22 cellular contexts compared by ENCODE assay signal in the genomic region with DNA sequence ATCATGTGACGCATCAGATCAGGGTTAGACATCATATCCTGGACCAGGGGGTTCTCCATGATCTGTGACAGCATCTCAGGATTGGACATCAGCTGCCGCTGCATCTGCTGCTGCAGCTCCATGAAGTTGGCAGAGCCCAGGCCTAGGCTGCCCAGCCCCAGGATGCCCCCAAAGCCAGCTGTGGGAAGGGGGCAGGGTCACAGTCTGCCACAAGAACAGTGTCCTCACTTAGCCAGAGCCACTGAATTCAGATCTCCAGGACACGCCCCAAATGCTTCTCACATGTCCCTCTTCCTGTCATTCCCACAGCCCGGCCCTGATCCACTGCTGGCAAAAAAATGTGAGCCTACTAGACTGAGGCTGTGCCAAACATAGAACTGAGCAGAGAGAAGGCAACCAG. TPM values are rescaled to one million over a fixed set of nuclear protein-coding genes. Genes with fewer than 3 reads are reported as not detected.
DNase-seq lines count a peak whose midpoint lies in the region; ATAC-seq and TF ChIP-seq lines count a peak whose summit lies in the region.
"Had no signal": no experiment of that assay in that cellular context is flagged by ENCODE, and none has a peak within 500 bp of the region (broad histone marks: within the 10 kb centered on the region; RNA-seq: fewer than 3 reads in every experiment).

No MANE protein-coding gene starts in this region.

- POLR2A ChIA-PET in MCF 10A (lab: Yijun Ruan, JAX): interaction anchor here (0.7 to 1.1 kb wide), 3 partner anchors 13 to 18 kb away, joined by 3 read pairs; no protein-coding TSS in a partner anchor

- H3K9me3 ChIP-seq in skeletal muscle tissue (ENCODE audit: control insufficient read depth in 3 of 3, low read length in 3 of 3): no peaks in the 10 kb centered on the region
- H3K9me3 ChIP-seq: adrenal gland, neutrophil, thyroid gland had no signal

- peaks cover 4 to 13% (median 9%) of the 10 kb centered on the region in 3 donors for H3K4me1 Mint-ChIP-seq in IgD-negative memory B cell
- peaks cover 25% of the 10 kb centered on the region for H3K4me1 Mint-ChIP-seq in MCF 10A (ENCODE audit: insufficient read depth, unreplicated experiment)

- H3K9me3 Mint-ChIP-seq in IgD-negative memory B cell (no peaks in the 10 kb centered on the region), MCF 10A (ENCODE audit: unreplicated experiment) (no peaks in the 10 kb centered on the region)
- H3K9me3 Mint-ChIP-seq: stimulated activated naive B cell treated with anti-CD40 and anti-IgM and Interleukin-4, amounts not matched to agents 10 μg/mL and 1 μg/mL and 100 μg/mL, for 72 hours had no signal

- peaks cover 17 to 32% (median 19%) of the 10 kb centered on the region in 3 donors for H3K4me1 ChIP-seq in skeletal muscle tissue (ENCODE audit: control insufficient read depth in 3 of 3, insufficient read depth in 3 of 3, low read length in 3 of 3)

- no peak overlapping the region for H3K9ac ChIP-seq in skeletal muscle tissue (ENCODE audit: low read depth in 1 of 3, low read length in 3 of 3)

- CTCF ChIA-PET in MCF 10A (lab: Yijun Ruan, JAX): interaction anchor here (0.6 to 2.0 kb wide), 7 partner anchors 13 to 175 kb away, joined by 3 to 12 read pairs (median 3); no protein-coding TSS in a partner anchor

- TF ChIP-seq CTCF in dorsolateral prefrontal cortex (IDR thresholded peaks at IDR 0.05 in 54 of 56, conservative IDR thresholded peaks at IDR 0.05 in 2 of 56; ENCODE audit: low read depth in 1 of 56, partially characterized antibody in 56 of 56) (peak in 1 of 56 donors; percentile 16), MCF 10A (IDR thresholded peaks at IDR 0.05; ENCODE audit: unreplicated experiment) (no peak)

- DNase-seq in dorsolateral prefrontal cortex (peak in 8 of 10 donors; percentile 26 to 77 (median 46)), middle frontal gyrus (ENCODE audit: extremely low spot score, low spot score) (peak; percentile 28), NCI-H1694 treated with DMSO at 0.1 percent for 48 hours (lab: John Stamatoyannopoulos, UW) (no peak), MCF 10A (ENCODE audit: unreplicated experiment) (no peak)
- DNase-seq: activated CD4-positive, alpha-beta T cell treated with anti-CD3 and anti-CD28 coated beads, Interleukin-2, amount 50 U/mL, for 4 hours; activated gamma-delta T cell; DMS79; NCI-H1048; NCI-H2029 treated with DMSO at 0.1 percent for 48 hours; stimulated activated naive B cell treated with anti-CD40 and anti-IgM and Interleukin-4, amounts not matched to agents 10 μg/mL and 1 μg/mL and 100 μg/mL, for 72 hours; thyroid gland; WERI-Rb-1 had no signal

- intact Hi-C loops in dorsolateral prefrontal cortex (cut with DNase I) (loop anchor here (5.0 to 10.0 kb wide), 2 partner anchors 116 to 193 kb away; a partner anchor contains a TSS), MCF 10A (cut with micrococcal nuclease) (loop anchor here (10.0 kb wide), 1 partner anchor 396 kb away; no protein-coding TSS in a partner anchor)

- H3K27ac Mint-ChIP-seq in IgD-negative memory B cell (no peak overlapping the region), MCF 10A (ENCODE audit: low read depth, unreplicated experiment) (no peak overlapping the region)
- H3K27ac Mint-ChIP-seq: stimulated activated naive B cell treated with anti-CD40 and anti-IgM and Interleukin-4, amounts not matched to agents 10 μg/mL and 1 μg/mL and 100 μg/mL, for 72 hours had no signal

- no peak for ATAC-seq in GM21515 (IDR thresholded peaks at IDR 0.05; ENCODE audit: unreplicated experiment)
- ATAC-seq: K562; sciatic nerve; stimulated activated naive B cell treated with anti-CD40 and anti-IgM and Interleukin-4, amounts not matched to agents 10 μg/mL and 1 μg/mL and 100 μg/mL, for 72 hours had no signal

- peaks cover 10 to 25% (median 24%) of the 10 kb centered on the region in 3 donors for H3K36me3 ChIP-seq in skeletal muscle tissue (ENCODE audit: control insufficient read depth in 3 of 3, insufficient read depth in 3 of 3, low read length in 3 of 3)
- H3K36me3 ChIP-seq: neutrophil, thyroid gland had no signal

- BruUV-seq in MCF 10A (replicated peaks; lab: Mats Ljungman, UMichigan): no TSS peak

- peak overlapping the region in 29 of 59 donors; percentile 1 to 97 (median 50) for H3K27ac ChIP-seq in dorsolateral prefrontal cortex
- peak overlapping the region; percentile 19 for H3K27ac ChIP-seq in skeletal muscle tissue (ENCODE audit: low read depth, low read length)
- H3K27ac ChIP-seq: adrenal gland, epithelial cell of prostate, neutrophil, thyroid gland, WERI-Rb-1 had no signal

- H3K27me3 ChIP-seq in dorsolateral prefrontal cortex (no peaks in the 10 kb centered on the region), skeletal muscle tissue (ENCODE audit: control insufficient read depth in 3 of 3, insufficient read depth in 3 of 3, low read length in 3 of 3) (no peaks in the 10 kb centered on the region)
- H3K27me3 ChIP-seq: adrenal gland, neutrophil, thyroid gland had no signal

- H3K36me3 Mint-ChIP-seq in IgD-negative memory B cell: peaks cover 4% of the 10 kb centered on the region
- H3K36me3 Mint-ChIP-seq in MCF 10A (ENCODE audit: insufficient read depth, unreplicated experiment): peaks cover 48% of the 10 kb centered on the region

- H3K27me3 Mint-ChIP-seq in IgD-negative memory B cell: no peaks in the 10 kb centered on the region
- H3K27me3 Mint-ChIP-seq in MCF 10A (ENCODE audit: insufficient read depth, unreplicated experiment): no peaks in the 10 kb centered on the region
- H3K27me3 Mint-ChIP-seq: stimulated activated naive B cell treated with anti-CD40 and anti-IgM and Interleukin-4, amounts not matched to agents 10 μg/mL and 1 μg/mL and 100 μg/mL, for 72 hours had no signal

- H3K4me3 Mint-ChIP-seq in IgD-negative memory B cell: peak overlapping the region in 3 of 4 donors; percentile 12 to 72 (median 45)
- H3K4me3 Mint-ChIP-seq in MCF 10A (ENCODE audit: unreplicated experiment): no peak overlapping the region
- H3K4me3 Mint-ChIP-seq: stimulated activated naive B cell treated with anti-CD40 and anti-IgM and Interleukin-4, amounts not matched to agents 10 μg/mL and 1 μg/mL and 100 μg/mL, for 72 hours had no signal

- H3K4me3 ChIP-seq in dorsolateral prefrontal cortex (peak overlapping the region in 1 of 59 donors; percentile 13), skeletal muscle tissue (ENCODE audit: low read length in 3 of 3) (no peak overlapping the region)
- H3K4me3 ChIP-seq: adrenal gland, K562, thyroid gland had no signal

RNA-seq across cellular contexts. Expression of a gene that starts 3.2 kb away (rescaled TPM):
- polyA plus RNA-seq in IgD-negative memory B cell: 7.6 TPM
- total RNA-seq in dorsolateral prefrontal cortex: 10 to 100 TPM; 43.3 to 88.3 (median 64.8) TPM
- total RNA-seq in skeletal muscle tissue: 15.7 TPM
- total RNA-seq in MCF 10A (2022): 49.0 and 51.4 TPM in 2 replicates

RNA-seq across cellular contexts. Expression of a gene that starts 4.2 kb away (rescaled TPM):
- polyA plus RNA-seq in IgD-negative memory B cell: 159 TPM
- total RNA-seq in dorsolateral prefrontal cortex (10 to 100 TPM; 26.8 to 59.6 (median 43.5) TPM), skeletal muscle tissue (35.0 TPM), MCF 10A (2022) (88.1 and 104 TPM in 2 replicates)

RNA-seq across cellular contexts. Expression of a gene that starts 10.6 kb away (rescaled TPM):
- polyA plus RNA-seq in IgD-negative memory B cell: 2.9 TPM
- total RNA-seq in dorsolateral prefrontal cortex: 1 to 10 TPM in 44 of 120 experiments, under 1 TPM in 36, not detected in 40; 0.44 to 3.3 (median 1.0) TPM
- total RNA-seq in skeletal muscle tissue: not detected
- total RNA-seq in MCF 10A (2022): 1.6 and 5.5 TPM in 2 replicates
- total RNA-seq: dermis microvascular lymphatic vessel endothelial cell; sciatic nerve; T-helper 2 cell treated with Interferon-gamma antibody and Interleukin-4, amounts not matched to agents 100 ng/mL and 5 ng/mL, for 36 hours had no signal

RNA-seq across cellular contexts. Expression of a gene that starts 29.6 kb away (rescaled TPM):
- 257 TPM for polyA plus RNA-seq in IgD-negative memory B cell
- total RNA-seq in dorsolateral prefrontal cortex (10 to 100 TPM; 55.2 to 94.2 (median 71.4) TPM), skeletal muscle tissue (276 TPM), MCF 10A (2022) (477 and 589 TPM in 2 replicates)

RNA-seq across cellular contexts. Expression of a gene that starts 31.9 kb away (rescaled TPM):
- polyA plus RNA-seq in IgD-negative memory B cell: 0.05 TPM
- total RNA-seq in dorsolateral prefrontal cortex (1 to 10 TPM in 84 of 120 experiments, under 1 TPM in 36; 0.44 to 4.6 (median 1.3) TPM), skeletal muscle tissue (6.8 TPM), MCF 10A (2022) (0.88 and 0.91 TPM in 2 replicates)

Comparison
In these comparisons a context has a peak if more than half of its experiments do, and no peak if none do; other contexts are left out.
1. DNase-seq: peak in dorsolateral prefrontal cortex (8 of 10) and middle frontal gyrus (single experiment); none in NCI-H1694 treated with DMSO at 0.1 percent for 48 hours (single experiment) and MCF 10A (single experiment).